ENCODE assay signal across 17 cellular contexts in genomic region chr5:148735301-148735700, GRCh38.
DNase-seq lines count a peak whose midpoint lies in the region; ATAC-seq and TF ChIP-seq lines count a peak whose summit lies in the region.
"Had no signal": no experiment of that assay in that cellular context is flagged by ENCODE, and none has a peak within 500 bp of the region (broad histone marks: within the 10 kb centered on the region; RNA-seq: fewer than 3 reads in every experiment).

No MANE protein-coding gene starts in this region.

- TF ChIP-seq CTCF in C4-2B (conservative IDR thresholded peaks at IDR 0.05) (no peak), type B pancreatic cell (conservative IDR thresholded peaks at IDR 0.05) (no peak)

- no peaks in the 10 kb centered on the region for H3K9me3 Mint-ChIP-seq in type B pancreatic cell
- H3K9me3 Mint-ChIP-seq: H9 had no signal

- H3K27me3 Mint-ChIP-seq in type B pancreatic cell: peaks cover 10% of the 10 kb centered on the region

- H3K4me3 Mint-ChIP-seq in type B pancreatic cell: no peak overlapping the region
- H3K4me3 Mint-ChIP-seq: H9 had no signal

- H3K36me3 Mint-ChIP-seq in type B pancreatic cell: no peaks in the 10 kb centered on the region

- H3K27ac ChIP-seq in C4-2B: peak overlapping the region; percentile 50; the same call in 1 of the 2 replicates

- ATAC-seq in HG02642 (IDR thresholded peaks at IDR 0.05; ENCODE audit: poor library complexity, unreplicated experiment): no peak

- H3K27ac Mint-ChIP-seq in type B pancreatic cell: no peak overlapping the region
- H3K27ac Mint-ChIP-seq: H9 had no signal

- peak; percentile 25 for DNase-seq in Daoy (ENCODE audit: low read depth)
- peak; percentile 58 for DNase-seq in NCI-H2029 treated with DMSO at 0.1 percent for 48 hours (lab: John Stamatoyannopoulos, UW)
- peak; percentile 31 for DNase-seq in iris pigment epithelial cell (ENCODE audit: low read depth)
- no peak for DNase-seq in type B pancreatic cell (ENCODE audit: extremely low spot score, unreplicated experiment)
- no peak for DNase-seq in Ammon's horn (ENCODE audit: low spot score)
- DNase-seq: DMS 273 treated with DMSO at 0.1 percent for 48 hours; H9; KG1; MM.1S; NCI-H1105 treated with DMSO at 0.1 percent for 48 hours; NCI-H187; NCI-H2171 treated with DMSO at 0.1 percent for 48 hours; NCI-H526; NK-92 treated with Interleukin-12 subunit alpha and Interleukin-12 subunit beta, amount 100 ng/mL, for 24 hours; OCI-M1 had no signal

- H3K4me1 Mint-ChIP-seq in type B pancreatic cell (ENCODE audit: unreplicated experiment): peaks cover 23% of the 10 kb centered on the region

Comparison
In these comparisons a context has a peak if more than half of its experiments do, and no peak if none do; other contexts are left out.
1. DNase-seq: peak in Daoy (single experiment), NCI-H2029 treated with DMSO at 0.1 percent for 48 hours (single experiment) and iris pigment epithelial cell (single experiment); none in type B pancreatic cell (single experiment) and Ammon's horn (single experiment).